1 cellular context compared by ENCODE assay signal in genomic region chr1:3077081-3077480, GRCh38.
TF ChIP-seq lines count a peak whose summit lies in the region.

No MANE protein-coding gene starts in this region.

TF ChIP-seq in HepG2, 621 proteins besides CTCF, POLR2A, EP300 and RAD21:
- TF ChIP-seq RFXANK (CRISPR knock-in tag; IDR thresholded peaks at IDR 0.05) (no peak), ZUFSP (CRISPR knock-in tag; IDR thresholded peaks at IDR 0.05; ENCODE audit: borderline replicate concordance) (no peak), ZNF878 (CRISPR knock-in tag; IDR thresholded peaks at IDR 0.05) (no peak), ZNF256 (CRISPR knock-in tag; conservative IDR thresholded peaks at IDR 0.05) (no peak), ZNF430 (CRISPR knock-in tag; IDR thresholded peaks at IDR 0.05) (no peak), RARG (CRISPR knock-in tag; IDR thresholded peaks at IDR 0.05; ENCODE audit: low read depth) (no peak), PHB2 (IDR thresholded peaks at IDR 0.05; ENCODE audit: partially characterized antibody) (no peak), ATM (IDR thresholded peaks at IDR 0.05; ENCODE audit: borderline replicate concordance) (no peak), ZNF781 (CRISPR knock-in tag; IDR thresholded peaks at IDR 0.05; ENCODE audit: borderline replicate concordance, not compliant biosample characterization) (no peak), MAFF (IDR thresholded peaks at IDR 0.05; ENCODE audit: low read depth, low read length) (no peak), ZNF691 (CRISPR knock-in tag; IDR thresholded peaks at IDR 0.05; ENCODE audit: borderline replicate concordance, low read depth) (no peak), CREB3 (CRISPR knock-in tag; IDR thresholded peaks at IDR 0.05) (no peak), TAF15 (IDR thresholded peaks at IDR 0.05; ENCODE audit: low read depth, low read length, poor library complexity, severe bottlenecking) (no peak), ZNF460 (CRISPR knock-in tag; IDR thresholded peaks at IDR 0.05; ENCODE audit: borderline replicate concordance) (no peak), CSRNP1 (CRISPR knock-in tag; IDR thresholded peaks at IDR 0.05) (no peak), ZNF281 (CRISPR knock-in tag; IDR thresholded peaks at IDR 0.05; ENCODE audit: borderline replicate concordance) (no peak)
- TF ChIP-seq, protein P1, sequence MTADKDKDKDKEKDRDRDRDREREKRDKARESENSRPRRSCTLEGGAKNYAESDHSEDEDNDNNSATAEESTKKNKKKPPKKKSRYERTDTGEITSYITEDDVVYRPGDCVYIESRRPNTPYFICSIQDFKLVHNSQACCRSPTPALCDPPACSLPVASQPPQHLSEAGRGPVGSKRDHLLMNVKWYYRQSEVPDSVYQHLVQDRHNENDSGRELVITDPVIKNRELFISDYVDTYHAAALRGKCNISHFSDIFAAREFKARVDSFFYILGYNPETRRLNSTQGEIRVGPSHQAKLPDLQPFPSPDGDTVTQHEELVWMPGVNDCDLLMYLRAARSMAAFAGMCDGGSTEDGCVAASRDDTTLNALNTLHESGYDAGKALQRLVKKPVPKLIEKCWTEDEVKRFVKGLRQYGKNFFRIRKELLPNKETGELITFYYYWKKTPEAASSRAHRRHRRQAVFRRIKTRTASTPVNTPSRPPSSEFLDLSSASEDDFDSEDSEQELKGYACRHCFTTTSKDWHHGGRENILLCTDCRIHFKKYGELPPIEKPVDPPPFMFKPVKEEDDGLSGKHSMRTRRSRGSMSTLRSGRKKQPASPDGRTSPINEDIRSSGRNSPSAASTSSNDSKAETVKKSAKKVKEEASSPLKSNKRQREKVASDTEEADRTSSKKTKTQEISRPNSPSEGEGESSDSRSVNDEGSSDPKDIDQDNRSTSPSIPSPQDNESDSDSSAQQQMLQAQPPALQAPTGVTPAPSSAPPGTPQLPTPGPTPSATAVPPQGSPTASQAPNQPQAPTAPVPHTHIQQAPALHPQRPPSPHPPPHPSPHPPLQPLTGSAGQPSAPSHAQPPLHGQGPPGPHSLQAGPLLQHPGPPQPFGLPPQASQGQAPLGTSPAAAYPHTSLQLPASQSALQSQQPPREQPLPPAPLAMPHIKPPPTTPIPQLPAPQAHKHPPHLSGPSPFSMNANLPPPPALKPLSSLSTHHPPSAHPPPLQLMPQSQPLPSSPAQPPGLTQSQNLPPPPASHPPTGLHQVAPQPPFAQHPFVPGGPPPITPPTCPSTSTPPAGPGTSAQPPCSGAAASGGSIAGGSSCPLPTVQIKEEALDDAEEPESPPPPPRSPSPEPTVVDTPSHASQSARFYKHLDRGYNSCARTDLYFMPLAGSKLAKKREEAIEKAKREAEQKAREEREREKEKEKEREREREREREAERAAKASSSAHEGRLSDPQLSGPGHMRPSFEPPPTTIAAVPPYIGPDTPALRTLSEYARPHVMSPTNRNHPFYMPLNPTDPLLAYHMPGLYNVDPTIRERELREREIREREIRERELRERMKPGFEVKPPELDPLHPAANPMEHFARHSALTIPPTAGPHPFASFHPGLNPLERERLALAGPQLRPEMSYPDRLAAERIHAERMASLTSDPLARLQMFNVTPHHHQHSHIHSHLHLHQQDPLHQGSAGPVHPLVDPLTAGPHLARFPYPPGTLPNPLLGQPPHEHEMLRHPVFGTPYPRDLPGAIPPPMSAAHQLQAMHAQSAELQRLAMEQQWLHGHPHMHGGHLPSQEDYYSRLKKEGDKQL (CRISPR knock-in tag; IDR thresholded peaks at IDR 0.05; ENCODE audit: low read depth): no peak
- TF ChIP-seq, protein P2, sequence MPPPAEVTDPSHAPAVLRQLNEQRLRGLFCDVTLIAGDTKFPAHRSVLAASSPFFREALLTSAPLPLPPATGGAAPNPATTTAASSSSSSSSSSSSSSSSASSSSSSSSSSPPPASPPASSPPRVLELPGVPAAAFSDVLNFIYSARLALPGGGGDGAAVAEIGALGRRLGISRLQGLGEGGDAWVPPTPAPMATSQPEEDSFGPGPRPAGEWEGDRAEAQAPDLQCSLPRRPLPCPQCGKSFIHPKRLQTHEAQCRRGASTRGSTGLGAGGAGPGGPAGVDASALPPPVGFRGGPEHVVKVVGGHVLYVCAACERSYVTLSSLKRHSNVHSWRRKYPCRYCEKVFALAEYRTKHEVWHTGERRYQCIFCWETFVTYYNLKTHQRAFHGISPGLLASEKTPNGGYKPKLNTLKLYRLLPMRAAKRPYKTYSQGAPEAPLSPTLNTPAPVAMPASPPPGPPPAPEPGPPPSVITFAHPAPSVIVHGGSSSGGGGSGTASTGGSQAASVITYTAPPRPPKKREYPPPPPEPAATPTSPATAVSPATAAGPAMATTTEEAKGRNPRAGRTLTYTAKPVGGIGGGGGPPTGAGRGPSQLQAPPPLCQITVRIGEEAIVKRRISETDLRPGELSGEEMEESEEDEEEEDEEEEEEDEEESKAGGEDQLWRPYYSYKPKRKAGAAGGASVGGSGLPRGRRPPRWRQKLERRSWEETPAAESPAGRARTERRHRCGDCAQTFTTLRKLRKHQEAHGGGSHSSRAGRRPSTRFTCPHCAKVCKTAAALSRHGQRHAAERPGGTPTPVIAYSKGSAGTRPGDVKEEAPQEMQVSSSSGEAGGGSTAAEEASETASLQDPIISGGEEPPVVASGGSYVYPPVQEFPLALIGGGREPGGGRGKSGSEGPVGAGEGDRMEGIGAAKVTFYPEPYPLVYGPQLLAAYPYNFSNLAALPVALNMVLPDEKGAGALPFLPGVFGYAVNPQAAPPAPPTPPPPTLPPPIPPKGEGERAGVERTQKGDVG (CRISPR knock-in tag; IDR thresholded peaks at IDR 0.05; ENCODE audit: borderline replicate concordance): no peak
